In the genomic region with DNA sequence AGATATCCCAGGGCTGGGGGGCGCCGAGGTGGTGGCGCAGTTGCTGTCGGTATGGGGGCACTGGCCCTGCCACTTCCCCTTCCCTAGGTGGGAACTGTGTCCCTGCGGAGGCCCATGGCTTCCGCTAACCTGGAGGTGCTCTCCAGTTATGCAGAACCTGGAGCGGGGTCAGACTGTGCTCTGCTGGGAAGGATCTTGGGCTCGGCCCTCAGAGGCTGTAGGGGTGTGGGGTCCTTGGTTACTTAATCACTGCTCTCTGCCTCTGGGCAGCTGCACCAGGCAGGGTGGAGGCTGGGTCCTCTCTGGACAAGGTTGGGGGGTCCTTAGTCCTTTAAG, we compare ENCODE assay signal across 8 cellular contexts. TPM values are rescaled to one million over a fixed set of nuclear protein-coding genes. Genes with fewer than 3 reads are reported as not detected.
DNase-seq lines count a peak whose midpoint lies in the region; ATAC-seq and TF ChIP-seq lines count a peak whose summit lies in the region.

No MANE protein-coding gene starts in this region.

- H3K36me3 ChIP-seq in CD8-positive, alpha-beta T cell (ENCODE audit: insufficient read depth, low read length) = no peaks in the 10 kb centered on the region
- no peaks in the 10 kb centered on the region for H3K36me3 ChIP-seq in hepatocyte (replicated peaks; ENCODE audit: insufficient read depth, low read depth)

- intact Hi-C loops in CD8-positive, alpha-beta T cell (cut with DNase I, micrococcal nuclease) = loop anchor here (2.0 to 10.0 kb wide), 6 partner anchors 49 to 1167 kb away; partner anchors contain the start of genes SDHAF3 (in 2 of the 2), SMURF1 (in 1 of the 2) and TRRAP (in 1 of the 2)
- intact Hi-C loops in activated B cell treated with CpG ODN at 0.5 μM for 24 hours (cut with micrococcal nuclease) = loop anchor here (10.0 kb wide), 1 partner anchor 1169 kb away; the partner anchor contains the start of gene SDHAF3
- intact Hi-C loops in sciatic nerve (cut with DNase I) = no loop called here

- ATAC-seq in CD8-positive, alpha-beta T cell = no peak
- no peak for ATAC-seq in activated B cell treated with CpG ODN at 0.5 μM for 24 hours (ENCODE audit: low read depth)
- ATAC-seq in sciatic nerve = peak; percentile 3
- ATAC-seq in HG02885 (IDR thresholded peaks at IDR 0.05; ENCODE audit: poor library complexity, unreplicated experiment) = no peak
- no peak for ATAC-seq in GM18517 (IDR thresholded peaks at IDR 0.05; ENCODE audit: unreplicated experiment)

- CTCF ChIA-PET in CD8-positive, alpha-beta T cell (lab: Charles Lee) = no interaction called here
- CTCF ChIA-PET in activated B cell treated with CpG ODN at 0.5 μM for 24 hours (lab: Charles Lee) = no interaction called here

- H3K4me1 Mint-ChIP-seq in CD8-positive, alpha-beta T cell (ENCODE audit: low read depth) = peaks cover 39% of the 10 kb centered on the region
- peaks cover 41% of the 10 kb centered on the region for H3K4me1 Mint-ChIP-seq in activated B cell treated with CpG ODN at 0.5 μM for 24 hours

- 93% methylated on average over 8 of the region's 8 CpGs for WGBS in hepatocyte (ENCODE audit: low lambda C conversion rate, missing lambda C conversion rate)

- H3K79me2 ChIP-seq in hepatocyte = peaks cover 70% of the 10 kb centered on the region

- H4K20me1 ChIP-seq in hepatocyte (ENCODE audit: insufficient read depth, poor library complexity, severe bottlenecking) = peaks cover 61% of the 10 kb centered on the region

- no peak overlapping the region for H3K27ac Mint-ChIP-seq in CD8-positive, alpha-beta T cell
- no peak overlapping the region for H3K27ac Mint-ChIP-seq in activated B cell treated with CpG ODN at 0.5 μM for 24 hours

- H3K4me3 ChIP-seq in CD8-positive, alpha-beta T cell (ENCODE audit: low read depth, low read length) = no peak overlapping the region
- peak overlapping the region; percentile 98 for H3K4me3 ChIP-seq in hepatocyte

- TF ChIP-seq CTCF in CD8-positive, alpha-beta T cell (IDR thresholded peaks at IDR 0.05) = no peak
- TF ChIP-seq CTCF in activated B cell treated with CpG ODN at 0.5 μM for 24 hours (IDR thresholded peaks at IDR 0.05) (no peak), hepatocyte (IDR thresholded peaks at IDR 0.05; ENCODE audit: poor library complexity) (no peak)

- H3K27ac ChIP-seq in CD8-positive, alpha-beta T cell (ENCODE audit: low read depth, low read length) = no peak overlapping the region
- H3K27ac ChIP-seq in hepatocyte = peak overlapping the region; percentile 95

- H3K27me3 ChIP-seq in CD8-positive, alpha-beta T cell (ENCODE audit: insufficient read depth, low read length) = no peaks in the 10 kb centered on the region
- H3K27me3 ChIP-seq in hepatocyte = no peaks in the 10 kb centered on the region

- H3K9me3 ChIP-seq in CD8-positive, alpha-beta T cell (ENCODE audit: low read length) = no peaks in the 10 kb centered on the region
- H3K9me3 ChIP-seq in hepatocyte (ENCODE audit: low read depth) = no peaks in the 10 kb centered on the region

- H3K36me3 Mint-ChIP-seq in CD8-positive, alpha-beta T cell = peaks cover 5% of the 10 kb centered on the region
- peaks cover 6% of the 10 kb centered on the region for H3K36me3 Mint-ChIP-seq in activated B cell treated with CpG ODN at 0.5 μM for 24 hours (ENCODE audit: low read depth)

- DNase-seq in CD8-positive, alpha-beta T cell = no peak
- DNase-seq in activated B cell treated with CpG ODN at 0.5 μM for 24 hours (no peak), hepatocyte (ENCODE audit: low spot score) (no peak), sciatic nerve (ENCODE audit: low spot score) (peak; percentile 61), HCEC 1CT (no peak), NCI-H510A treated with DMSO at 0.1 percent for 48 hours (lab: John Stamatoyannopoulos, UW) (no peak)

- no peaks in the 10 kb centered on the region for H3K9me2 ChIP-seq in hepatocyte (replicated peaks; ENCODE audit: insufficient read depth)

- peak overlapping the region; percentile 96 for H3K4me2 ChIP-seq in hepatocyte

- no peak overlapping the region for H2AFZ ChIP-seq in hepatocyte

- peaks cover 42% of the 10 kb centered on the region for H3K4me1 ChIP-seq in CD8-positive, alpha-beta T cell (ENCODE audit: insufficient read depth, low read length)
- H3K4me1 ChIP-seq in hepatocyte (ENCODE audit: insufficient read depth) = peaks cover 46% of the 10 kb centered on the region

- no peaks in the 10 kb centered on the region for H3K9me3 Mint-ChIP-seq in CD8-positive, alpha-beta T cell
- H3K9me3 Mint-ChIP-seq in activated B cell treated with CpG ODN at 0.5 μM for 24 hours = no peaks in the 10 kb centered on the region

- POLR2A ChIA-PET in CD8-positive, alpha-beta T cell (lab: Charles Lee) = interaction anchor here (0.6 kb wide), 1 partner anchor 601 kb away, joined by 5 read pairs; no protein-coding TSS in a partner anchor
- POLR2A ChIA-PET in activated B cell treated with CpG ODN at 0.5 μM for 24 hours (lab: Charles Lee) = no interaction called here

- peak overlapping the region; percentile 39 for H3K4me3 Mint-ChIP-seq in CD8-positive, alpha-beta T cell
- peak overlapping the region; percentile 15 for H3K4me3 Mint-ChIP-seq in activated B cell treated with CpG ODN at 0.5 μM for 24 hours

- no peaks in the 10 kb centered on the region for H3K27me3 Mint-ChIP-seq in CD8-positive, alpha-beta T cell (ENCODE audit: low read depth)
- H3K27me3 Mint-ChIP-seq in activated B cell treated with CpG ODN at 0.5 μM for 24 hours = no peaks in the 10 kb centered on the region

RNA-seq across cellular contexts. Expression of gene BRI3, which starts 2.4 kb away (rescaled TPM):
- 10 to 100 TPM; 70.6 to 70.8 TPM for total RNA-seq in CD8-positive, alpha-beta T cell
- total RNA-seq in activated B cell treated with CpG ODN at 0.5 μM for 24 hours (53.7 and 55.9 TPM in 2 replicates), hepatocyte (71.5 and 84.0 TPM in 2 replicates), sciatic nerve (132 TPM)
- 101 and 104 TPM in 2 replicates for polyA plus RNA-seq in hepatocyte

RNA-seq across cellular contexts. Expression of gene TECPR1, which starts 31.8 kb away (rescaled TPM):
- total RNA-seq in CD8-positive, alpha-beta T cell = 10 to 100 TPM; 64.4 to 68.2 TPM
- total RNA-seq in activated B cell treated with CpG ODN at 0.5 μM for 24 hours = 24.6 and 34.5 TPM in 2 replicates
- 6.0 and 10.7 TPM in 2 replicates for total RNA-seq in hepatocyte
- 9.8 and 11.3 TPM in 2 replicates for polyA plus RNA-seq in hepatocyte
- total RNA-seq in sciatic nerve = 34.9 TPM
